Comparison of ENCODE assay signal across 1 cellular context in genomic region chr16:67185003-67185865, GRCh38.
TF ChIP-seq lines count a peak whose summit lies in the region.

No MANE protein-coding gene starts in this region.

TF ChIP-seq in K562, 482 proteins besides CTCF, POLR2A, EP300 and RAD21 (continues in another document):
- TF ChIP-seq MXD1 (CRISPR knock-in tag; IDR thresholded peaks at IDR 0.05; ENCODE audit: borderline replicate concordance, poor library complexity, severe bottlenecking) = peak; percentile 63
- no peak; the same call in 1 of the 2 replicates for TF ChIP-seq ZNF609 (CRISPR knock-in tag; IDR thresholded peaks at IDR 0.05; ENCODE audit: borderline replicate concordance)
- TF ChIP-seq NCOA1 (IDR thresholded peaks at IDR 0.05; ENCODE audit: low read depth) = peak; percentile 84; the same call in 1 of the 2 replicates
- TF ChIP-seq POLR2G (IDR thresholded peaks at IDR 0.05; ENCODE audit: low read depth, low read length) = no peak
- TF ChIP-seq, protein P1, sequence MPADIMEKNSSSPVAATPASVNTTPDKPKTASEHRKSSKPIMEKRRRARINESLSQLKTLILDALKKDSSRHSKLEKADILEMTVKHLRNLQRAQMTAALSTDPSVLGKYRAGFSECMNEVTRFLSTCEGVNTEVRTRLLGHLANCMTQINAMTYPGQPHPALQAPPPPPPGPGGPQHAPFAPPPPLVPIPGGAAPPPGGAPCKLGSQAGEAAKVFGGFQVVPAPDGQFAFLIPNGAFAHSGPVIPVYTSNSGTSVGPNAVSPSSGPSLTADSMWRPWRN (IDR thresholded peaks at IDR 0.05; ENCODE audit: low read depth) = no peak
- TF ChIP-seq, protein P2, sequence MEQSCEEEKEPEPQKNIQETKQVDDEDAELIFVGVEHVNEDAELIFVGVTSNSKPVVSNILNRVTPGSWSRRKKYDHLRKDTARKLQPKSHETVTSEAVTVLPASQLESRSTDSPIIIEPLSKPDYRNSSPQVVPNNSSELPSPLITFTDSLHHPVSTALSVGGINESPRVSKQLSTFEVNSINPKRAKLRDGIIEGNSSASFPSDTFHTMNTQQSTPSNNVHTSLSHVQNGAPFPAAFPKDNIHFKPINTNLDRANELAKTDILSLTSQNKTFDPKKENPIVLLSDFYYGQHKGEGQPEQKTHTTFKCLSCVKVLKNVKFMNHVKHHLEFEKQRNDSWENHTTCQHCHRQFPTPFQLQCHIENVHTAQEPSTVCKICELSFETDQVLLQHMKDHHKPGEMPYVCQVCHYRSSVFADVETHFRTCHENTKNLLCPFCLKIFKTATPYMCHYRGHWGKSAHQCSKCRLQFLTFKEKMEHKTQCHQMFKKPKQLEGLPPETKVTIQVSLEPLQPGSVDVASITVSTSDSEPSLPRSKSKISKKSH (CRISPR knock-in tag; IDR thresholded peaks at IDR 0.05) = no peak
- no peak for TF ChIP-seq BRF1 (IDR thresholded peaks at IDR 0.05; ENCODE audit: borderline replicate concordance, extremely low read depth, insufficient read length)
- no peak for TF ChIP-seq JUNB (CRISPR knock-in tag; conservative IDR thresholded peaks at IDR 0.05)
- 0 out of 4 replicates have a peak, but pooled peaks of 1 of the 2 experiments have one; percentile 43 for TF ChIP-seq TBL1XR1 (IDR thresholded peaks at IDR 0.05; ENCODE audit: low read length in 2 of 2)
- TF ChIP-seq C11orf30 (IDR thresholded peaks at IDR 0.05; ENCODE audit: low read depth) = no peak
- TF ChIP-seq ZNF740 (CRISPR knock-in tag; IDR thresholded peaks at IDR 0.05) = peak; percentile 67; the same call in 1 of the 2 replicates
- TF ChIP-seq ZNF740 (tag; IDR thresholded peaks at IDR 0.05) = no peak
- TF ChIP-seq, protein P3, sequence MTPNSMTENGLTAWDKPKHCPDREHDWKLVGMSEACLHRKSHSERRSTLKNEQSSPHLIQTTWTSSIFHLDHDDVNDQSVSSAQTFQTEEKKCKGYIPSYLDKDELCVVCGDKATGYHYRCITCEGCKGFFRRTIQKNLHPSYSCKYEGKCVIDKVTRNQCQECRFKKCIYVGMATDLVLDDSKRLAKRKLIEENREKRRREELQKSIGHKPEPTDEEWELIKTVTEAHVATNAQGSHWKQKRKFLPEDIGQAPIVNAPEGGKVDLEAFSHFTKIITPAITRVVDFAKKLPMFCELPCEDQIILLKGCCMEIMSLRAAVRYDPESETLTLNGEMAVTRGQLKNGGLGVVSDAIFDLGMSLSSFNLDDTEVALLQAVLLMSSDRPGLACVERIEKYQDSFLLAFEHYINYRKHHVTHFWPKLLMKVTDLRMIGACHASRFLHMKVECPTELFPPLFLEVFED (CRISPR knock-in tag; conservative IDR thresholded peaks at IDR 0.05) = no peak
- TF ChIP-seq SMARCA5 (IDR thresholded peaks at IDR 0.05) = no peak
- TF ChIP-seq, protein P4, sequence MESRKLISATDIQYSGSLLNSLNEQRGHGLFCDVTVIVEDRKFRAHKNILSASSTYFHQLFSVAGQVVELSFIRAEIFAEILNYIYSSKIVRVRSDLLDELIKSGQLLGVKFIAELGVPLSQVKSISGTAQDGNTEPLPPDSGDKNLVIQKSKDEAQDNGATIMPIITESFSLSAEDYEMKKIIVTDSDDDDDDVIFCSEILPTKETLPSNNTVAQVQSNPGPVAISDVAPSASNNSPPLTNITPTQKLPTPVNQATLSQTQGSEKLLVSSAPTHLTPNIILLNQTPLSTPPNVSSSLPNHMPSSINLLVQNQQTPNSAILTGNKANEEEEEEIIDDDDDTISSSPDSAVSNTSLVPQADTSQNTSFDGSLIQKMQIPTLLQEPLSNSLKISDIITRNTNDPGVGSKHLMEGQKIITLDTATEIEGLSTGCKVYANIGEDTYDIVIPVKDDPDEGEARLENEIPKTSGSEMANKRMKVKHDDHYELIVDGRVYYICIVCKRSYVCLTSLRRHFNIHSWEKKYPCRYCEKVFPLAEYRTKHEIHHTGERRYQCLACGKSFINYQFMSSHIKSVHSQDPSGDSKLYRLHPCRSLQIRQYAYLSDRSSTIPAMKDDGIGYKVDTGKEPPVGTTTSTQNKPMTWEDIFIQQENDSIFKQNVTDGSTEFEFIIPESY (CRISPR knock-in tag; IDR thresholded peaks at IDR 0.05) = peak; percentile 97
- no peak for TF ChIP-seq ZNF165 (CRISPR knock-in tag; IDR thresholded peaks at IDR 0.05; ENCODE audit: borderline replicate concordance)
- no peak for TF ChIP-seq MEF2D (tag; conservative IDR thresholded peaks at IDR 0.05; ENCODE audit: low read depth)
- TF ChIP-seq ZNF174 (CRISPR knock-in tag; IDR thresholded peaks at IDR 0.05) = no peak
- peak; percentile 97 for TF ChIP-seq MIER1 (IDR thresholded peaks at IDR 0.05; ENCODE audit: low read depth)
- no peak for TF ChIP-seq MEIS2 (IDR thresholded peaks at IDR 0.05; ENCODE audit: partially characterized antibody)
- peak; percentile 76; the same call in 1 of the 2 replicates for TF ChIP-seq ZNF263 (CRISPR knock-in tag; IDR thresholded peaks at IDR 0.05; ENCODE audit: borderline replicate concordance)
- TF ChIP-seq HMGN3 (IDR thresholded peaks at IDR 0.05; ENCODE audit: borderline replicate concordance, extremely low read depth, insufficient read length, low read depth, low read length) = no peak
- TF ChIP-seq, protein P5, sequence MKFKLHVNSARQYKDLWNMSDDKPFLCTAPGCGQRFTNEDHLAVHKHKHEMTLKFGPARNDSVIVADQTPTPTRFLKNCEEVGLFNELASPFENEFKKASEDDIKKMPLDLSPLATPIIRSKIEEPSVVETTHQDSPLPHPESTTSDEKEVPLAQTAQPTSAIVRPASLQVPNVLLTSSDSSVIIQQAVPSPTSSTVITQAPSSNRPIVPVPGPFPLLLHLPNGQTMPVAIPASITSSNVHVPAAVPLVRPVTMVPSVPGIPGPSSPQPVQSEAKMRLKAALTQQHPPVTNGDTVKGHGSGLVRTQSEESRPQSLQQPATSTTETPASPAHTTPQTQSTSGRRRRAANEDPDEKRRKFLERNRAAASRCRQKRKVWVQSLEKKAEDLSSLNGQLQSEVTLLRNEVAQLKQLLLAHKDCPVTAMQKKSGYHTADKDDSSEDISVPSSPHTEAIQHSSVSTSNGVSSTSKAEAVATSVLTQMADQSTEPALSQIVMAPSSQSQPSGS (CRISPR knock-in tag; IDR thresholded peaks at IDR 0.05) = no peak; the same call in 1 of the 2 replicates
- TF ChIP-seq, protein P6, sequence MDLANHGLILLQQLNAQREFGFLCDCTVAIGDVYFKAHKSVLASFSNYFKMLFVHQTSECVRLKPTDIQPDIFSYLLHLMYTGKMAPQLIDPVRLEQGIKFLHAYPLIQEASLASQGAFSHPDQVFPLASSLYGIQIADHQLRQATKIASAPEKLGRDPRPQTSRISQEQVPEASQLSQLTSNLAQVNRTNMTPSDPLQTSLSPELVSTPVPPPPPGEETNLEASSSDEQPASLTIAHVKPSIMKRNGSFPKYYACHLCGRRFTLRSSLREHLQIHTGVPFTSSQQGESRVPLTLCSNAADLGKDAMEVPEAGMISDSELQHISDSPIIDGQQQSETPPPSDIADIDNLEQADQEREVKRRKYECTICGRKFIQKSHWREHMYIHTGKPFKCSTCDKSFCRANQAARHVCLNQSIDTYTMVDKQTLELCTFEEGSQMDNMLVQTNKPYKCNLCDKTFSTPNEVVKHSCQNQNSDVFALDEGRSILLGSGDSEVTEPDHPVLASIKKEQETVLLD (IDR thresholded peaks at IDR 0.05) = no peak
- no peak for TF ChIP-seq RBM25 (IDR thresholded peaks at IDR 0.05; ENCODE audit: low read depth, low read length, severe bottlenecking)
- TF ChIP-seq, protein P7, sequence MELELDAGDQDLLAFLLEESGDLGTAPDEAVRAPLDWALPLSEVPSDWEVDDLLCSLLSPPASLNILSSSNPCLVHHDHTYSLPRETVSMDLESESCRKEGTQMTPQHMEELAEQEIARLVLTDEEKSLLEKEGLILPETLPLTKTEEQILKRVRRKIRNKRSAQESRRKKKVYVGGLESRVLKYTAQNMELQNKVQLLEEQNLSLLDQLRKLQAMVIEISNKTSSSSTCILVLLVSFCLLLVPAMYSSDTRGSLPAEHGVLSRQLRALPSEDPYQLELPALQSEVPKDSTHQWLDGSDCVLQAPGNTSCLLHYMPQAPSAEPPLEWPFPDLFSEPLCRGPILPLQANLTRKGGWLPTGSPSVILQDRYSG (tag; conservative IDR thresholded peaks at IDR 0.05; ENCODE audit: low read depth) = no peak
- no peak for TF ChIP-seq KDM2B (CRISPR knock-in tag; IDR thresholded peaks at IDR 0.05)
- peak in 1 of 2 experiments; percentile 84; a peak in 1 of 4 replicates for TF ChIP-seq SRF (CRISPR knock-in tag; IDR thresholded peaks at IDR 0.05)
- TF ChIP-seq, protein P8, sequence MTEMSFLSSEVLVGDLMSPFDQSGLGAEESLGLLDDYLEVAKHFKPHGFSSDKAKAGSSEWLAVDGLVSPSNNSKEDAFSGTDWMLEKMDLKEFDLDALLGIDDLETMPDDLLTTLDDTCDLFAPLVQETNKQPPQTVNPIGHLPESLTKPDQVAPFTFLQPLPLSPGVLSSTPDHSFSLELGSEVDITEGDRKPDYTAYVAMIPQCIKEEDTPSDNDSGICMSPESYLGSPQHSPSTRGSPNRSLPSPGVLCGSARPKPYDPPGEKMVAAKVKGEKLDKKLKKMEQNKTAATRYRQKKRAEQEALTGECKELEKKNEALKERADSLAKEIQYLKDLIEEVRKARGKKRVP (CRISPR knock-in tag; IDR thresholded peaks at IDR 0.05) = no peak
- TF ChIP-seq ZFP36 (IDR thresholded peaks at IDR 0.05; ENCODE audit: low read depth, low read length, partially characterized antibody) = peak; percentile 30
- peak; percentile 56; the same call in 1 of the 2 replicates for TF ChIP-seq CC2D1A (IDR thresholded peaks at IDR 0.05)
- no peak for TF ChIP-seq ZC3H4 (CRISPR knock-in tag; IDR thresholded peaks at IDR 0.05; ENCODE audit: borderline replicate concordance)
- no peak for TF ChIP-seq BDP1 (IDR thresholded peaks at IDR 0.05; ENCODE audit: insufficient read depth, insufficient read length)
- TF ChIP-seq SRSF3 (IDR thresholded peaks at IDR 0.05; ENCODE audit: insufficient read depth, low read length) = no peak
- TF ChIP-seq HMGXB4 (CRISPR knock-in tag; IDR thresholded peaks at IDR 0.05) = peak; percentile 96; the same call in 1 of the 2 replicates
- no peak for TF ChIP-seq ZNF780A (CRISPR knock-in tag; IDR thresholded peaks at IDR 0.05)
